ENCODE assay signal across 8 cellular contexts in the genomic region with DNA sequence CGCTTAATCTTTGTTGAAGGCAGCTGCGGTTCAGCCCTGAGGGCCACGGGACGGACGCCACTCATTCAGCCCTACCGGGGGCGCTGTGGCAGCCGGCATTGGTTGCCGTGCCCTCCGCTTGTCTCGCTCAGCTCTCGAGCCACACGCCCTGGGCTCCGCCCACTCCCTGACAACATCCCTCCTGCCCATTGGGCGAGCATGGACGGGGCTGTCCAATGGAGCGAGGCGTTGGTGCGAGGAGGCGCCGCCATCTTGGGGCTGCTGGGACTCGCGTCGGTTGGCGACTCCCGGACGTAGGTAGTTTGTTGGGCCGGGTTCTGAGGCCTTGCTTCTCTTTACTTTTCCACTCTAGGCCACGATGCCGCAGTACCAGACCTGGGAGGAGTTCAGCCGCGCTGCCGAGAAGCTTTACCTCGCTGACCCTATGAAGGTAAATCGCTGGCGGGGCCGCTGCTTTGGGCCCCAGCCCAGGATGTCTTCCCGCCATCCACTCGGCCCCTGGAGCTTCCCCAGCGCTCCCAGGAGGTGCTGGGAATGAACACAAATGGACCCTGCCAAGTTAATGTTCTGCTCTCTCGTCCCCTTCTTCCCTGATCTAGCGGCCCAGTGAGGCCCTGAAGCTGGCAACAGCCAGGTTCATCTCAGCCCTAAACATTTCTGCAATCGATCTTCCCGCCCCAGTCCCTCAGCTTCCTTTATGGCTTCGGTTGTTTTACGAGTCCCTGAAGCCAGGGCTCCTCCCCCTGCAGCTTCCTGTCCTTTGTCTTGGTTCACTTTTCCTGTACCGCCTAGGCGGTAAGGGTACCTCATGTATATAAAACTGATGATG. TPM values are rescaled to one million over a fixed set of nuclear protein-coding genes. Genes with fewer than 3 reads are reported as not detected.
DNase-seq lines count a peak whose midpoint lies in the region; ATAC-seq, FAIRE-seq and TF ChIP-seq lines count a peak whose summit lies in the region.

A gene with protein sequence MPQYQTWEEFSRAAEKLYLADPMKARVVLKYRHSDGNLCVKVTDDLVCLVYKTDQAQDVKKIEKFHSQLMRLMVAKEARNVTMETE (plus strand): TSS at position 244 of the 829 bp plus-strand sequence. CDS start 115 bp downstream, at position 359.

- TF ChIP-seq EP300 in HepG2 (IDR thresholded peaks at IDR 0.05; ENCODE audit: low read depth in 2 of 2, low read length in 2 of 2) (peak in 1 of 2 experiments; percentile 14; a peak in 1 of 4 replicates), HepG2 (CRISPR knock-in tag; IDR thresholded peaks at IDR 0.05; ENCODE audit: borderline replicate concordance) (peak; percentile 36; the same call in 1 of the 2 replicates)

- peak within 1 kb of the TSS; percentile 74 for H2AFZ ChIP-seq in HepG2 (ENCODE audit: low read length)

- intact Hi-C loops in HepG2 (cut with micrococcal nuclease; ENCODE audit: unreplicated experiment), result loop anchor here (1.0 to 10.0 kb wide), 5 partner anchors 36 to 302 kb away; partner anchors contain the start of gene PYCR2

- no peaks in the 10 kb centered on the region for H3K9me3 ChIP-seq in HepG2 (ENCODE audit: low read length)

- TF ChIP-seq POLR2A in HepG2 (IDR thresholded peaks at IDR 0.05; ENCODE audit: insufficient read depth in 1 of 2, low read depth in 2 of 2, low read length in 2 of 2), result peak; percentile 58 to 81

- TF ChIP-seq CTCF in HepG2 (CRISPR knock-in tag; IDR thresholded peaks at IDR 0.05), result peak; percentile 99

- WGBS in HepG2 (ENCODE audit: low lambda C conversion rate), result under 1% methylated on average over 14 of the region's 48 CpGs

- H3K4me3 ChIP-seq in HepG2 (replicated peaks in 1 of 3; ENCODE audit: insufficient read depth in 1 of 3, low read depth in 2 of 3, low read length in 3 of 3), result peak within 1 kb of the TSS; percentile 96 to 99 (median 97)

- H3K4me2 ChIP-seq in HepG2 (ENCODE audit: low read depth, low read length), result peak within 1 kb of the TSS; percentile 90

- peaks cover 65% of the 10 kb centered on the region for H3K4me1 ChIP-seq in HepG2 (ENCODE audit: insufficient read depth, low read length)

- DNase-seq in CD1c-positive myeloid dendritic cell (ENCODE audit: extremely low spot score), result peak; percentile 100
- peak; percentile 98 for DNase-seq in NCI-H748 (lab: John Stamatoyannopoulos, UW; ENCODE audit: unreplicated experiment)
- peak; percentile 94 to 98 for DNase-seq in activated CD4-positive, alpha-beta T cell treated with anti-CD3 and anti-CD28 coated beads, Interleukin-2, amount 50 U/mL, for 24 hours (ENCODE audit: low read depth in 1 of 2, low spot score in 1 of 2)
- DNase-seq in dermis microvascular lymphatic vessel endothelial cell (ENCODE audit: low read depth in 2 of 2), result peak; percentile 96 to 99
- peak; percentile 97 for DNase-seq in HepG2 (ENCODE audit: low spot score)
- peak; percentile 98 for DNase-seq in stimulated activated CD4-positive, alpha-beta T cell treated with anti-CD3 and anti-CD28 coated beads, Interleukin-4, amount 100 ng/mL, for 1 hour

- FAIRE-seq in HepG2 (lab: Jason Lieb, UNC), result peak; percentile 95

- CTCF ChIA-PET in HepG2 (lab: Yijun Ruan, JAX; ENCODE audit: low intra/inter-chr PET ratio, low total read pairs), result interaction anchor here (1.1 to 1.9 kb wide), 4 partner anchors 33 to 303 kb away, joined by 3 to 17 read pairs (median 6); no protein-coding TSS in a partner anchor

- POLR2A ChIA-PET in HepG2 (lab: Yijun Ruan, JAX), result interaction anchor here (0.5 to 6.6 kb wide), 44 partner anchors 9 to 333 kb away, joined by 3 to 87 read pairs (median 4); partner anchors contain the start of genes ENAH, EPHX1, H3-3A and LEFTY1

- H3K27ac ChIP-seq in HepG2 (ENCODE audit: extremely low read length, insufficient read depth, low read length), result peak within 1 kb of the TSS; percentile 97

- H3K79me2 ChIP-seq in HepG2 (ENCODE audit: insufficient read depth, low read length), result peaks cover 48% of the 10 kb centered on the region

- peak; percentile 98 for ATAC-seq in GM19372 (IDR thresholded peaks at IDR 0.05; ENCODE audit: low read depth, unreplicated experiment)
- ATAC-seq in HG03558 (IDR thresholded peaks at IDR 0.05; ENCODE audit: extremely low read depth, unreplicated experiment), result peak; percentile 99
- peak; percentile 99 for ATAC-seq in HepG2

- BruUV-seq in HepG2 (replicated peaks; lab: Mats Ljungman, UMichigan), result TSS peak; percentile 87

- H3K9ac ChIP-seq in HepG2 (ENCODE audit: insufficient read depth, low read depth, low read length), result peak within 1 kb of the TSS; percentile 98

- H4K20me1 ChIP-seq in HepG2 (ENCODE audit: insufficient read depth, low read length), result peaks cover 28% of the 10 kb centered on the region

- H3K36me3 ChIP-seq in HepG2 (replicated peaks in 1 of 2; ENCODE audit: control insufficient read depth in 1 of 2, insufficient read depth in 2 of 2, low read length in 2 of 2), result peaks cover 0 to 3% of the 10 kb centered on the region in 2 experiments; a peak in 2 of 5 replicates

- in situ Hi-C loops in HepG2 (cut with HindIII; ENCODE audit: extremely low pct_ligation_motif_present, low pct_unique_long_range_greater_than_20kb), result no loop called here

- no peaks in the 10 kb centered on the region; a peak in 1 of 5 replicates for H3K27me3 ChIP-seq in HepG2 (ENCODE audit: control insufficient read depth in 1 of 2, insufficient read depth in 2 of 2, low read length in 2 of 2)

- TF ChIP-seq RAD21 in HepG2 (CRISPR knock-in tag; IDR thresholded peaks at IDR 0.05), result peak; percentile 90

TF ChIP-seq in HepG2, 621 proteins besides CTCF, POLR2A, EP300 and RAD21 (continues in another document):
- TF ChIP-seq RFXAP (CRISPR knock-in tag; IDR thresholded peaks at IDR 0.05; ENCODE audit: borderline replicate concordance) (peak; percentile 17; the same call in 1 of the 2 replicates), WIZ (CRISPR knock-in tag; IDR thresholded peaks at IDR 0.05) (no peak), ISX (CRISPR knock-in tag; conservative IDR thresholded peaks at IDR 0.05) (no peak), POGZ (CRISPR knock-in tag; IDR thresholded peaks at IDR 0.05) (peak; percentile 98), ZNF616 (CRISPR knock-in tag; IDR thresholded peaks at IDR 0.05; ENCODE audit: low read depth) (no peak), DR1 (CRISPR knock-in tag; IDR thresholded peaks at IDR 0.05) (no peak; the same call in none of the 2 replicates), PREB (CRISPR knock-in tag; IDR thresholded peaks at IDR 0.05) (no peak), GTF3A (CRISPR knock-in tag; conservative IDR thresholded peaks at IDR 0.05) (peak; percentile 66; the same call in 1 of the 2 replicates), KLF12 (CRISPR knock-in tag; IDR thresholded peaks at IDR 0.05; ENCODE audit: borderline replicate concordance) (peak; percentile 22; the same call in 1 of the 2 replicates), ZBTB14 (CRISPR knock-in tag; IDR thresholded peaks at IDR 0.05) (no peak), KLF6 (CRISPR knock-in tag; IDR thresholded peaks at IDR 0.05) (peak; percentile 95), GATAD1 (CRISPR knock-in tag; IDR thresholded peaks at IDR 0.05) (peak; percentile 94), CENPT (CRISPR knock-in tag; IDR thresholded peaks at IDR 0.05; ENCODE audit: low read depth) (0 out of 2 replicates have a peak, but pooled peaks have one; percentile 48), ZNF234 (CRISPR knock-in tag; conservative IDR thresholded peaks at IDR 0.05) (no peak), AKAP8 (CRISPR knock-in tag; IDR thresholded peaks at IDR 0.05) (no peak)

RNA-seq across cellular contexts. Expression of the gene that starts here (rescaled TPM):
- 170 and 199 TPM in 2 replicates for total RNA-seq in dermis microvascular lymphatic vessel endothelial cell
- 251 and 524 TPM in 2 replicates for total RNA-seq in HepG2 (2016; rRNA removed; fragmentation: Illumina TruSeq; extraction: Trizol)
- 34.2 and 43.4 TPM in 2 replicates for total RNA-seq in HepG2 (2016; cell fraction: cytosol; rRNA removed; fragmentation: Illumina TruSeq; extraction: Trizol; ENCODE audit: low read depth)
- 284 and 524 TPM in 2 replicates for total RNA-seq in HepG2 (2016; cell fraction: insoluble cytoplasmic fraction; rRNA removed; fragmentation: Illumina TruSeq; extraction: Trizol)
- total RNA-seq in HepG2 (2016; cell fraction: membrane; rRNA removed; fragmentation: Illumina TruSeq; extraction: Trizol), result 119 and 121 TPM in 2 replicates
- 114 and 119 TPM in 2 replicates for total RNA-seq in HepG2 (2016; cell fraction: nucleus; rRNA removed; fragmentation: Illumina TruSeq; extraction: Trizol)
- 217 and 307 TPM in 2 replicates for polyA plus RNA-seq in HepG2 (2011; rRNA removed)
- 155 and 238 TPM in 2 replicates for polyA plus RNA-seq in HepG2 (2011; cell fraction: cytosol; rRNA removed)
- polyA plus RNA-seq in HepG2 (2011; cell fraction: nucleus; rRNA removed), result 51.6 and 71.1 TPM in 2 replicates
- polyA plus RNA-seq in HepG2 (2012), result 199 and 240 TPM in 2 replicates
- polyA plus RNA-seq in HepG2 (2016; cell fraction: cytosol; fragmentation: Illumina TruSeq; extraction: Trizol; ENCODE audit: low read depth), result 47.7 and 66.3 TPM in 2 replicates
- polyA plus RNA-seq in HepG2 (2016; cell fraction: insoluble cytoplasmic fraction; fragmentation: Illumina TruSeq; extraction: Trizol; ENCODE audit: low read depth), result 592 and 651 TPM in 2 replicates
- 142 and 155 TPM in 2 replicates for polyA plus RNA-seq in HepG2 (2016; cell fraction: membrane; fragmentation: Illumina TruSeq; extraction: Trizol; ENCODE audit: low read depth)
- polyA plus RNA-seq in HepG2 (2016; cell fraction: nucleus; fragmentation: Illumina TruSeq; extraction: Trizol; ENCODE audit: insufficient read depth, low read depth), result 229 and 237 TPM in 2 replicates
- polyA minus RNA-seq in HepG2 (2011; rRNA and poly(A)+ RNA removed; ENCODE audit: low replicate concordance), result 170 and 215 TPM in 2 replicates
- 83.5 and 103 TPM in 2 replicates for polyA minus RNA-seq in HepG2 (2011; cell fraction: cytosol; rRNA and poly(A)+ RNA removed)
- polyA minus RNA-seq in HepG2 (2011; cell fraction: nucleus; rRNA and poly(A)+ RNA removed), result 38.2 and 45.3 TPM in 2 replicates

Comparison
In these comparisons a context has a peak if more than half of its experiments do, and no peak if none do; other contexts are left out.
1. Peak in every context shown above with its lines: DNase-seq, ATAC-seq, H3K4me3 ChIP-seq and H3K27ac ChIP-seq.